In genomic region chr3:58659051-58659675, GRCh38 we compare ENCODE assay signal across 10 cellular contexts. TPM values are rescaled to one million over a fixed set of nuclear protein-coding genes. Genes with fewer than 3 reads are reported as not detected.
DNase-seq lines count a peak whose midpoint lies in the region; ATAC-seq and TF ChIP-seq lines count a peak whose summit lies in the region.
"Had no signal": no experiment of that assay in that cellular context is flagged by ENCODE, and none has a peak within 500 bp of the region (broad histone marks: within the 10 kb centered on the region; RNA-seq: fewer than 3 reads in every experiment).

No MANE protein-coding gene starts in this region.

- H3K9me3 ChIP-seq in HEK293 (ENCODE audit: control insufficient read depth, insufficient read depth, low read depth, low read length) (no peaks in the 10 kb centered on the region), stomach (no peaks in the 10 kb centered on the region)

- TF ChIP-seq CTCF in HEK293 (tag by site-specific recombination; IDR thresholded peaks at IDR 0.05), result no peak; the same call in 1 of the 2 replicates
- peak in 5 of 7 experiments; percentile 16 to 40 (median 23) for TF ChIP-seq CTCF in stomach (IDR thresholded peaks at IDR 0.05)

- intact Hi-C loops in stomach (cut with DNase I; ENCODE audit: low total_unique reads), result no loop called here

- DNase-seq in amniotic epithelial cell (ENCODE audit: low read depth), result peak; percentile 41
- DNase-seq in hepatic stellate cell (ENCODE audit: low spot score), result peak; percentile 66
- peak; percentile 75 for DNase-seq in stomach
- DNase-seq in HuH-7.5 (ENCODE audit: low spot score), result no peak
- no peak for DNase-seq in superior temporal gyrus (ENCODE audit: extremely low spot score)
- DNase-seq: stimulated activated CD4-positive, alpha-beta T cell treated with anti-CD3 and anti-CD28 coated beads, Interleukin-2, amount 100 ng/mL, for 48 hours had no signal

- no peaks in the 10 kb centered on the region for H3K36me3 ChIP-seq in HEK293 (ENCODE audit: control insufficient read depth in 2 of 2, insufficient read depth in 1 of 2, low read length in 2 of 2)
- H3K36me3 ChIP-seq in stomach, result peaks cover 0 to 8% (median 1%) of the 10 kb centered on the region in 4 donors

- H3K4me1 ChIP-seq in HEK293 (ENCODE audit: control insufficient read depth, insufficient read depth, low read length) (no peaks in the 10 kb centered on the region), stomach (peaks cover 0 to 44% (median 4%) of the 10 kb centered on the region in 4 donors)

- no peak for ATAC-seq in GM21423 (IDR thresholded peaks at IDR 0.05; ENCODE audit: unreplicated experiment)

- CTCF ChIA-PET in HEK293 (lab: Yijun Ruan, JAX), result interaction anchor here (0.6 to 1.2 kb wide), 9 partner anchors 18 to 647 kb away, joined by 3 to 5 read pairs (median 3); no protein-coding TSS in a partner anchor

- H3K27ac ChIP-seq in HEK293 (ENCODE audit: extremely low read depth, low read depth, low read length) (no peak overlapping the region), stomach (peak overlapping the region in 2 of 5 donors; percentile 18 to 20)
- H3K27ac ChIP-seq: KMS-11 had no signal

- POLR2A ChIA-PET in HEK293 (lab: Yijun Ruan, JAX), result no interaction called here

- TF ChIP-seq POLR2A in stomach (IDR thresholded peaks at IDR 0.05), result no peak

- no peak overlapping the region for H3K4me3 ChIP-seq in HEK293 (ENCODE audit: low read depth, low read length)
- H3K4me3 ChIP-seq in stomach, result no peak overlapping the region

- 49 to 57% (median 51%) methylated on average over 15 of the region's 15 CpGs for WGBS in stomach, 5 donors

- H3K27me3 ChIP-seq in stomach, result no peaks in the 10 kb centered on the region

- TF ChIP-seq EP300 in stomach (IDR thresholded peaks at IDR 0.05), result no peak

TF ChIP-seq in HEK293, 187 proteins besides CTCF, POLR2A, EP300 and RAD21:
- TF ChIP-seq, protein P1, sequence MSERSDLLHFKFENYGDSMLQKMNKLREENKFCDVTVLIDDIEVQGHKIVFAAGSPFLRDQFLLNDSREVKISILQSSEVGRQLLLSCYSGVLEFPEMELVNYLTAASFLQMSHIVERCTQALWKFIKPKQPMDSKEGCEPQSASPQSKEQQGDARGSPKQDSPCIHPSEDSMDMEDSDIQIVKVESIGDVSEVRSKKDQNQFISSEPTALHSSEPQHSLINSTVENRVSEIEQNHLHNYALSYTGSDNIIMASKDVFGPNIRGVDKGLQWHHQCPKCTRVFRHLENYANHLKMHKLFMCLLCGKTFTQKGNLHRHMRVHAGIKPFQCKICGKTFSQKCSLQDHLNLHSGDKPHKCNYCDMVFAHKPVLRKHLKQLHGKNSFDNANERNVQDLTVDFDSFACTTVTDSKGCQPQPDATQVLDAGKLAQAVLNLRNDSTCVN (tag by site-specific recombination; optimal IDR thresholded peaks at IDR 0.05), result no peak
- TF ChIP-seq REST (tag by site-specific recombination; IDR thresholded peaks at IDR 0.05) (no peak), ZNF777 (tag by site-specific recombination; IDR thresholded peaks at IDR 0.05; ENCODE audit: borderline replicate concordance) (no peak), ZNF416 (tag by site-specific recombination; IDR thresholded peaks at IDR 0.05) (no peak), ZNF654 (tag by site-specific recombination; IDR thresholded peaks at IDR 0.05; ENCODE audit: low read depth) (peak; percentile 9; the same call in 1 of the 2 replicates), SCRT2 (tag by site-specific recombination; IDR thresholded peaks at IDR 0.05) (no peak), ZNF404 (tag by site-specific recombination; IDR thresholded peaks at IDR 0.05) (no peak)

RNA-seq across cellular contexts. Expression of gene FAM3D, which starts 7.4 kb away (rescaled TPM):
- total RNA-seq in stomach, result 100 to 1,000 TPM in 2 of 5 donors, 10 to 100 TPM in 1, 1 to 10 TPM in 2; 7.6 to 581 (median 25.3) TPM
- polyA plus RNA-seq in stomach, result 100 to 1,000 TPM in 1 of 3 donors, 10 to 100 TPM in 2; 11.9 to 200 (median 52.8) TPM
- total RNA-seq: activated CD8-positive, alpha-beta memory T cell treated with anti-CD3 and anti-CD28 coated beads for 36 hours had no signal

Comparison
In these comparisons a context has a peak if more than half of its experiments do, and no peak if none do; other contexts are left out.
1. DNase-seq: peak in amniotic epithelial cell (single experiment), hepatic stellate cell (single experiment) and stomach (single experiment); none in HuH-7.5 (single experiment) and superior temporal gyrus (single experiment).